1 cellular context compared by ENCODE assay signal in genomic region chr4:39637572-39638357, GRCh38.
TF ChIP-seq lines count a peak whose summit lies in the region.

No MANE protein-coding gene starts in this region.

TF ChIP-seq in HepG2, 621 proteins besides CTCF, POLR2A, EP300 and RAD21 (continued from another document and continues in another):
- TF ChIP-seq ELK4 (CRISPR knock-in tag; IDR thresholded peaks at IDR 0.05; ENCODE audit: borderline replicate concordance) (no peak), HNRNPL (IDR thresholded peaks at IDR 0.05; ENCODE audit: low read depth, low read length) (no peak), MYNN (CRISPR knock-in tag; IDR thresholded peaks at IDR 0.05; ENCODE audit: low read depth) (no peak), SIN3B (IDR thresholded peaks at IDR 0.05; ENCODE audit: low read length) (no peak), RBM39 (IDR thresholded peaks at IDR 0.05; ENCODE audit: low read depth, low read length, poor library complexity, severe bottlenecking) (no peak), PHF21A (CRISPR knock-in tag; IDR thresholded peaks at IDR 0.05) (no peak), ETS1 (CRISPR knock-in tag; IDR thresholded peaks at IDR 0.05) (no peak), ZNF781 (CRISPR knock-in tag; IDR thresholded peaks at IDR 0.05; ENCODE audit: borderline replicate concordance, not compliant biosample characterization) (no peak), ZBTB14 (CRISPR knock-in tag; IDR thresholded peaks at IDR 0.05) (no peak), STAT5B (CRISPR knock-in tag; IDR thresholded peaks at IDR 0.05) (no peak), YEATS4 (CRISPR knock-in tag; IDR thresholded peaks at IDR 0.05; ENCODE audit: borderline replicate concordance) (no peak), IRF9 (CRISPR knock-in tag; IDR thresholded peaks at IDR 0.05; ENCODE audit: borderline replicate concordance) (no peak), TMF1 (CRISPR knock-in tag; IDR thresholded peaks at IDR 0.05; ENCODE audit: low read depth) (peak; percentile 36; the same call in 1 of the 2 replicates), PRDM4 (CRISPR knock-in tag; IDR thresholded peaks at IDR 0.05; ENCODE audit: borderline replicate concordance) (no peak), SYNCRIP (IDR thresholded peaks at IDR 0.05; ENCODE audit: insufficient read depth, low read depth, low read length) (no peak), KDM2A (CRISPR knock-in tag; IDR thresholded peaks at IDR 0.05; ENCODE audit: borderline replicate concordance, low read depth) (0 out of 2 replicates have a peak, but pooled peaks have one; percentile 47), ZFP41 (CRISPR knock-in tag; IDR thresholded peaks at IDR 0.05; ENCODE audit: borderline replicate concordance) (no peak), SUZ12 (IDR thresholded peaks at IDR 0.05; ENCODE audit: low read depth, low read length) (no peak), ARID2 (CRISPR knock-in tag; IDR thresholded peaks at IDR 0.05; ENCODE audit: borderline replicate concordance) (peak; percentile 91), ZNF329 (CRISPR knock-in tag; IDR thresholded peaks at IDR 0.05; ENCODE audit: low read depth) (no peak), KLF12 (CRISPR knock-in tag; IDR thresholded peaks at IDR 0.05; ENCODE audit: borderline replicate concordance) (no peak), ZNF160 (CRISPR knock-in tag; IDR thresholded peaks at IDR 0.05) (no peak), KLF15 (CRISPR knock-in tag; IDR thresholded peaks at IDR 0.05; ENCODE audit: borderline replicate concordance) (no peak), ZNF382 (CRISPR knock-in tag; IDR thresholded peaks at IDR 0.05; ENCODE audit: borderline replicate concordance) (no peak), SNAPC4 (CRISPR knock-in tag; IDR thresholded peaks at IDR 0.05) (no peak), NFE2L1 (CRISPR knock-in tag; IDR thresholded peaks at IDR 0.05; ENCODE audit: borderline replicate concordance) (no peak), PHB2 (IDR thresholded peaks at IDR 0.05; ENCODE audit: partially characterized antibody) (no peak), KAT8 (CRISPR knock-in tag; IDR thresholded peaks at IDR 0.05) (no peak), ZC3H4 (CRISPR knock-in tag; IDR thresholded peaks at IDR 0.05; ENCODE audit: borderline replicate concordance) (no peak), NR2F1 (CRISPR knock-in tag; IDR thresholded peaks at IDR 0.05) (no peak), TFDP1 (CRISPR knock-in tag; IDR thresholded peaks at IDR 0.05; ENCODE audit: borderline replicate concordance) (no peak), ZNF724P (CRISPR knock-in tag; IDR thresholded peaks at IDR 0.05; ENCODE audit: borderline replicate concordance) (no peak), ZNF354B (CRISPR knock-in tag; IDR thresholded peaks at IDR 0.05) (no peak), SP2 (CRISPR knock-in tag; IDR thresholded peaks at IDR 0.05) (no peak), KDM3A (CRISPR knock-in tag; IDR thresholded peaks at IDR 0.05; ENCODE audit: low read depth) (no peak), ZNF556 (CRISPR knock-in tag; IDR thresholded peaks at IDR 0.05; ENCODE audit: borderline replicate concordance) (no peak), NCOA2 (CRISPR knock-in tag; IDR thresholded peaks at IDR 0.05) (no peak), ZNF207 (IDR thresholded peaks at IDR 0.05; ENCODE audit: borderline replicate concordance) (no peak), MEF2D (CRISPR knock-in tag; IDR thresholded peaks at IDR 0.05) (no peak)
- TF ChIP-seq, protein P1, sequence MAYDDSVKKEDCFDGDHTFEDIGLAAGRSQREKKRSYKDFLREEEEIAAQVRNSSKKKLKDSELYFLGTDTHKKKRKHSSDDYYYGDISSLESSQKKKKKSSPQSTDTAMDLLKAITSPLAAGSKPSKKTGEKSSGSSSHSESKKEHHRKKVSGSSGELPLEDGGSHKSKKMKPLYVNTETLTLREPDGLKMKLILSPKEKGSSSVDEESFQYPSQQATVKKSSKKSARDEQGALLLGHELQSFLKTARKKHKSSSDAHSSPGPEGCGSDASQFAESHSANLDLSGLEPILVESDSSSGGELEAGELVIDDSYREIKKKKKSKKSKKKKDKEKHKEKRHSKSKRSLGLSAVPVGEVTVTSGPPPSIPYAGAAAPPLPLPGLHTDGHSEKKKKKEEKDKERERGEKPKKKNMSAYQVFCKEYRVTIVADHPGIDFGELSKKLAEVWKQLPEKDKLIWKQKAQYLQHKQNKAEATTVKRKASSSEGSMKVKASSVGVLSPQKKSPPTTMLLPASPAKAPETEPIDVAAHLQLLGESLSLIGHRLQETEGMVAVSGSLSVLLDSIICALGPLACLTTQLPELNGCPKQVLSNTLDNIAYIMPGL (CRISPR knock-in tag; IDR thresholded peaks at IDR 0.05; ENCODE audit: borderline replicate concordance in 1 of 2, low read depth in 1 of 2) = peak in 1 of 2 experiments; percentile 29; a peak in 1 of 4 replicates
- TF ChIP-seq, protein P2, sequence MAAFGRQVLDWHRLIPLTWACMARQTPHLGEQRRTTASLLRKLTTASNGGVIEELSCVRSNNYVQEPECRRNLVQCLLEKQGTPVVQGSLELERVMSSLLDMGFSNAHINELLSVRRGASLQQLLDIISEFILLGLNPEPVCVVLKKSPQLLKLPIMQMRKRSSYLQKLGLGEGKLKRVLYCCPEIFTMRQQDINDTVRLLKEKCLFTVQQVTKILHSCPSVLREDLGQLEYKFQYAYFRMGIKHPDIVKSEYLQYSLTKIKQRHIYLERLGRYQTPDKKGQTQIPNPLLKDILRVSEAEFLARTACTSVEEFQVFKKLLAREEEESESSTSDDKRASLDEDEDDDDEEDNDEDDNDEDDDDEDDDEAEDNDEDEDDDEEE (CRISPR knock-in tag; IDR thresholded peaks at IDR 0.05) = no peak
- TF ChIP-seq, protein P3, sequence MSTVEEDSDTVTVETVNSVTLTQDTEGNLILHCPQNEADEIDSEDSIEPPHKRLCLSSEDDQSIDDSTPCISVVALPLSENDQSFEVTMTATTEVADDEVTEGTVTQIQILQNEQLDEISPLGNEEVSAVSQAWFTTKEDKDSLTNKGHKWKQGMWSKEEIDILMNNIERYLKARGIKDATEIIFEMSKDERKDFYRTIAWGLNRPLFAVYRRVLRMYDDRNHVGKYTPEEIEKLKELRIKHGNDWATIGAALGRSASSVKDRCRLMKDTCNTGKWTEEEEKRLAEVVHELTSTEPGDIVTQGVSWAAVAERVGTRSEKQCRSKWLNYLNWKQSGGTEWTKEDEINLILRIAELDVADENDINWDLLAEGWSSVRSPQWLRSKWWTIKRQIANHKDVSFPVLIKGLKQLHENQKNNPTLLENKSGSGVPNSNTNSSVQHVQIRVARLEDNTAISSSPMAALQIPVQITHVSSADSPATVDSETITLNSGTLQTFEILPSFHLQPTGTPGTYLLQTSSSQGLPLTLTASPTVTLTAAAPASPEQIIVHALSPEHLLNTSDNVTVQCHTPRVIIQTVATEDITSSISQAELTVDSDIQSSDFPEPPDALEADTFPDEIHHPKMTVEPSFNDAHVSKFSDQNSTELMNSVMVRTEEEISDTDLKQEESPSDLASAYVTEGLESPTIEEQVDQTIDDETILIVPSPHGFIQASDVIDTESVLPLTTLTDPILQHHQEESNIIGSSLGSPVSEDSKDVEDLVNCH (CRISPR knock-in tag; IDR thresholded peaks at IDR 0.05) = no peak
